8 cellular contexts compared by ENCODE assay signal in the genomic region with DNA sequence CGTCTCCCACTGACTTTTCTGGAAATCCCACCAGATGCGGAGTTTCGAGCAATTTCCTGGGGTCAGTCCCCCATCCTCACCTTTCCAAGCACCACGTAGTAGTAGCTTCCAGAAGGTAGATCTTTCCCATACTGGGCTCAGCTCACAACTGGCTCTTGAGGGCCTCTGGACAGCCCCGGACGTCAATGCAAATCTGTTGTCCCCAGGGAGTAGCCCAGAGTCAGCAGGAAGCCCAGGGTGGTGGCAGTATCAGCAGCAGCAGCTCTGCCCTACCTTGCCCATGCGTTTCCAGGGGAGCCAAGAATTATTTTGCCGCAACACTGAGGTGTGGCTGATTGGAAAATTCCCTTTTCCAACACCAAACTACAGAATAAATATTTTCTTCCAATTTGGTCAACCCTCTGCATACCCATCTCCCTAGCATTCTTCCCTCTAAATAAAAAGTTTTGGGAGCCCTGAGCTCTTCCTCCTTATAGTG.
DNase-seq lines count a peak whose midpoint lies in the region; ATAC-seq and TF ChIP-seq lines count a peak whose summit lies in the region.

No MANE protein-coding gene starts in this region.

- intact Hi-C loops in Calu3 (cut with micrococcal nuclease; ENCODE audit: unreplicated experiment) (no loop called here), left lung (cut with DNase I) (no loop called here)

- no peaks in the 10 kb centered on the region for H3K9me2 ChIP-seq in GM23248 (ENCODE audit: insufficient read depth)

- peaks cover 57% of the 10 kb centered on the region for H3K36me3 Mint-ChIP-seq in Calu3 (ENCODE audit: insufficient read depth, unreplicated experiment)

- in situ Hi-C loops in GM23248 (cut with MboI) = no loop called here

- CTCF ChIA-PET in Calu3 (lab: Charles Lee) = interaction anchor here (0.8 to 2.6 kb wide), 9 partner anchors 10 to 141 kb away, joined by 3 to 25 read pairs (median 5); no protein-coding TSS in a partner anchor

- no peak overlapping the region for H2AFZ ChIP-seq in GM23248

- H3K27ac ChIP-seq in left lung = peak overlapping the region; percentile 95 to 98
- no peak overlapping the region for H3K27ac ChIP-seq in GM23248

- TSS peak; percentile 29 for BruUV-seq in Calu3 (replicated peaks; lab: Mats Ljungman, UMichigan)

- H3K27me3 ChIP-seq in left lung (no peaks in the 10 kb centered on the region), GM23248 (replicated peaks; ENCODE audit: insufficient read depth) (no peaks in the 10 kb centered on the region)

- H3K9ac ChIP-seq in GM23248 = no peak overlapping the region

- no peak overlapping the region for H3K4me2 ChIP-seq in GM23248 (ENCODE audit: unreplicated experiment)

- DNase-seq in Calu3 (no peak), left lung (no peak), GM23248 (no peak), omental fat pad (ENCODE audit: low spot score) (no peak), T-helper 9 cell (no peak), NCI-H1092 treated with DMSO at 0.1 percent for 48 hours (lab: John Stamatoyannopoulos, UW) (no peak)

- H3K9me3 ChIP-seq in left lung (no peaks in the 10 kb centered on the region), GM23248 (ENCODE audit: low read depth) (no peaks in the 10 kb centered on the region)

- no peaks in the 10 kb centered on the region for H3K9me3 Mint-ChIP-seq in Calu3 (ENCODE audit: low read depth, unreplicated experiment)

- peaks cover 8% of the 10 kb centered on the region; the same call in 1 of the 2 replicates for H3K79me2 ChIP-seq in GM23248 (ENCODE audit: insufficient read depth)

- peak overlapping the region; percentile 73 for H3K4me3 Mint-ChIP-seq in Calu3 (ENCODE audit: low read depth, unreplicated experiment)

- no peaks in the 10 kb centered on the region for H4K20me1 ChIP-seq in GM23248 (ENCODE audit: insufficient read depth)

- peaks cover 60% of the 10 kb centered on the region for H3K4me1 Mint-ChIP-seq in Calu3 (ENCODE audit: low read depth, unreplicated experiment)

- 95 to 98% methylated on average over 8 of the region's 8 CpGs for WGBS in GM23248 (ENCODE audit: low coverage in 1 of 2, low lambda C conversion rate in 2 of 2, missing lambda C conversion rate in 2 of 2), 2 experiments

- peaks cover 40 to 98% of the 10 kb centered on the region in 2 donors for H3K4me1 ChIP-seq in left lung
- H3K4me1 ChIP-seq in GM23248 (ENCODE audit: insufficient read depth) = peaks cover 9% of the 10 kb centered on the region

- peaks cover 11% of the 10 kb centered on the region; the same call in 1 of the 2 replicates for H3F3A ChIP-seq in GM23248 (ENCODE audit: insufficient read depth)

- TF ChIP-seq CTCF in Calu3 (IDR thresholded peaks at IDR 0.05; ENCODE audit: unreplicated experiment) = no peak
- TF ChIP-seq CTCF in left lung (IDR thresholded peaks at IDR 0.05) = no peak
- no peak for TF ChIP-seq CTCF in omental fat pad (IDR thresholded peaks at IDR 0.05)

- peak overlapping the region; percentile 96 for H3K27ac Mint-ChIP-seq in Calu3 (ENCODE audit: unreplicated experiment)

- ATAC-seq in GM19452 (IDR thresholded peaks at IDR 0.05; ENCODE audit: unreplicated experiment) = peak; percentile 45
- ATAC-seq in HG03571 (IDR thresholded peaks at IDR 0.05; ENCODE audit: unreplicated experiment) = peak; percentile 45
- no peak for ATAC-seq in left lung
- ATAC-seq in omental fat pad (ENCODE audit: low FRiP score) = no peak

- H3K27me3 Mint-ChIP-seq in Calu3 (ENCODE audit: unreplicated experiment) = no peaks in the 10 kb centered on the region

- H3K36me3 ChIP-seq in left lung (peaks cover 0 to 27% of the 10 kb centered on the region in 2 donors), GM23248 (ENCODE audit: low read depth) (no peaks in the 10 kb centered on the region)

- H3K4me3 ChIP-seq in left lung = peak overlapping the region; percentile 38 to 59
- no peak overlapping the region for H3K4me3 ChIP-seq in GM23248

Comparison
In these comparisons a context has a peak if more than half of its experiments do, and no peak if none do; other contexts are left out.
1. ATAC-seq: peak in GM19452 (single experiment) and HG03571 (single experiment); none in left lung (single experiment) and omental fat pad (single experiment).